Comparison of ENCODE assay signal across 13 cellular contexts in the genomic region with DNA sequence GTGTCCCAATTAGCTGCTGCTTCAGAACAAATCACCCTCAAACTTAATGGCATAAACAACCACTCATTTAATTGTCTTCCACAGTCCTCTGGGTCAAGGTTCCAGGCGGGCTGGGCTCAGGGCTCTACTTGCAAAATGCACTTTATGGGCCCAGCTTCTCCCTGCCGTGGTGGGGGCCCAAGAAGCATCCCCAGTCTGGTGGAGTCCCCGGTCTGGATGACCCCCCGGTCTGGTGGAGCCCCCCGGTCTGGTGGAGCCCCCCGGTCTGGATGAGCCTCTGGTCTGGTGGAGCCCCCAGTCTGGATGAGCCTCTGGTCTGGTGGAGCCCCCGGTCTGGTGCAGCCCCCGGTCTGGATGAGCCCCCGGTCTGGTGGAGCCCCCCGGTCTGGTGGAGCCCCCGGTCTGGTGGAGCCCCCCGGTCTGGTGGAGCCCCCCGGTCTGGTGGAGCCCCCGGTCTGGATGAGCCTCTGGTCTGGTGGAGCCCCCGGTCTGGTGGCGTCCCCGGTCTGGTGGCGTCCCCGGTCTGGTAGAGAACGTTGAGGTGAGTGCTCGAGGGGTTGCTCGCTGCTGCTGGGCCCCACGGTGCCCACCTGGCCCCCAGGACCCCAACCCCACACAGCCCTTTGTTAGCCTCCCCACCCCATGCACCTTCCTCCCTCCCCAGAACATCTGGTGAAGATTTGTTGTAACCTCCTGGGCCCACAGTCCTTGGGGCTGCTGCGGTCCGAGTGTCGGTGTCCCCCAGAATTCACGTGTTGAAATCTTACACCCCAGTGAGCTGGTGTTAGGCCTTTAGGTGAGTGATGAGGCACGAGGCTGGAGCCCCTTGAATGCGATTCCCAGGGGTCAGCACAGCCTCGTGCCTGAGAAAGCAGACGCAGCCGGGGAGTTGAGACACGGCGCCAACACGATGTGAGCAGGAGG.
"Had no signal": no experiment of that assay in that cellular context is flagged by ENCODE, and none has a peak within 500 bp of the region (broad histone marks: within the 10 kb centered on the region; RNA-seq: fewer than 3 reads in every experiment).

No MANE protein-coding gene starts in this region.

- H3K36me3 ChIP-seq: ascending aorta, ovary, tibial nerve had no signal

- H3K36me3 Mint-ChIP-seq: natural killer cell treated with Interleukin-12 subunit alpha and Interleukin-12 subunit beta and Interleukin-15 and Interleukin-18, amount 100 ng/mL, for 72 hours; stimulated activated memory B cell treated with anti-CD40 and anti-IgM and Interleukin-4, amounts not matched to agents 10 μg/mL and 1 μg/mL and 100 μg/mL, for 72 hours had no signal

- H3K9me3 ChIP-seq: ascending aorta, ovary had no signal

- H3K4me1 ChIP-seq: ascending aorta had no signal

- H3K27me3 ChIP-seq: ascending aorta, hepatocyte, ovary had no signal

- H3K27ac Mint-ChIP-seq: activated B cell treated with CpG ODN at 0.5 μM for 24 hours; activated CD4-positive, alpha-beta T cell treated with anti-CD3 and anti-CD28 coated beads, Interleukin-2, amount 10 ng/mL, durations not matched to agents 24 days and 14 days; natural killer cell treated with Interleukin-12 subunit alpha and Interleukin-12 subunit beta and Interleukin-15 and Interleukin-18, amount 100 ng/mL, for 72 hours; stimulated activated memory B cell treated with anti-CD40 and anti-IgM and Interleukin-4, amounts not matched to agents 10 μg/mL and 1 μg/mL and 100 μg/mL, for 72 hours had no signal

- H3K4me3 ChIP-seq: ascending aorta, dorsolateral prefrontal cortex, hepatocyte, ovary, tibial nerve had no signal

- H3K79me2 ChIP-seq: hepatocyte had no signal

- DNase-seq: activated B cell treated with CpG ODN at 0.5 μM for 24 hours; activated naive CD4-positive, alpha-beta T cell treated with Interleukin-2 at 50 U/mL for 16 hours; dorsolateral prefrontal cortex; kidney glomerular epithelial cell; substantia nigra had no signal

- H3K4me3 Mint-ChIP-seq: activated B cell treated with CpG ODN at 0.5 μM for 24 hours; activated CD4-positive, alpha-beta T cell treated with anti-CD3 and anti-CD28 coated beads, Interleukin-2, amount 10 ng/mL, durations not matched to agents 24 days and 14 days; natural killer cell treated with Interleukin-12 subunit alpha and Interleukin-12 subunit beta and Interleukin-15 and Interleukin-18, amount 100 ng/mL, for 72 hours; stimulated activated memory B cell treated with anti-CD40 and anti-IgM and Interleukin-4, amounts not matched to agents 10 μg/mL and 1 μg/mL and 100 μg/mL, for 72 hours had no signal

- H3K27ac ChIP-seq: ascending aorta, dorsolateral prefrontal cortex, hepatocyte, ovary, tibial nerve had no signal

- H3K4me2 ChIP-seq: hepatocyte had no signal

- H2AFZ ChIP-seq: hepatocyte had no signal

- H3K9me3 Mint-ChIP-seq: activated B cell treated with CpG ODN at 0.5 μM for 24 hours; activated CD4-positive, alpha-beta T cell treated with anti-CD3 and anti-CD28 coated beads, Interleukin-2, amount 10 ng/mL, durations not matched to agents 24 days and 14 days; natural killer cell treated with Interleukin-12 subunit alpha and Interleukin-12 subunit beta and Interleukin-15 and Interleukin-18, amount 100 ng/mL, for 72 hours; stimulated activated memory B cell treated with anti-CD40 and anti-IgM and Interleukin-4, amounts not matched to agents 10 μg/mL and 1 μg/mL and 100 μg/mL, for 72 hours had no signal

- ATAC-seq: esophagus mucosa; natural killer cell treated with Interleukin-12 subunit alpha and Interleukin-12 subunit beta and Interleukin-15 and Interleukin-18, amount 100 ng/mL, for 72 hours; stimulated activated memory B cell treated with anti-CD40 and anti-IgM and Interleukin-4, amounts not matched to agents 10 μg/mL and 1 μg/mL and 100 μg/mL, for 72 hours had no signal
